ENCODE assay signal across 2 cellular contexts in the genomic region with DNA sequence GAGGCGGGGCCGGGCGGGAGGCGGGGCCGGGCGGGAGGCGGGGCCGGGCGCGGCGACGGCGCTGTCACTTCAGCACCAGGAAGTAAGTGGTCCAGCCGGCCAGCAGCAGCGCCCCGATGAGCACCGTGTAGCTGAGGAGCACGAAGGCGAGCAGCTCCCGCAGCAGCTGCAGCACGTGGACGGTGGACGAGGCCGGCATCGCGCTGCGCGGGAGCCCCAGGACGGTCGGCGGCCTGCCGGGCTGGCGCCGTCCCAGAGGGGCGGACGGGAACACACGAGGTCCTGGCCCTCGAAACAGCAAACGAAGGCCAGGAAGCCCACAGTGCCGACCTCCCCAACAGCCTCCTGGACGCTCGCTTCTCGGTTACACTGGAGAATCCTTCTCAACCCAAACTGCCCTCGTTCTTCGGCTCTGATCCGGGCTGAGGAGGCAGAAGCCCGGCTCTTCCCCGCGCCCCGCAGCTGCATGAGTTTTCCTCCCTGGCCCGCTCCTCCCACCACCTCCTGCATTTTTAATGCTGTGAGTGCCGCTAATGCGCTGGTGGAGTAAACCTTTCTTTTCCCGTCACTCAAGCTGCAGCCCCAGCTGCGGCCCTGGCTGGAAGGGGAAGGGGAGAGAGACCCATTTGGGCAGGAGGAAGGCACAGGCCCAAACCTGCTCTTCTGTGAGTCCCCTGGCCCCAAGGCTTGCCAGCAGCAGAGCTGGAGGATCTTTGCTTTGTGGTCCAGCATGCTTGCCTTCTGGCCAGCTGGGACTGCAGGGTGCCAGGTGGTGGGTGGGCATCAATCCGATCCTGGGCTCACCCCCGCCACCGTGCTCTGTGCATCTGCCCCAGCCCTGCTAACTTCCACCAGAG.
TF ChIP-seq lines count a peak whose summit lies in the region.

No MANE protein-coding gene starts in this region.

TF ChIP-seq in HEK293, 187 proteins besides CTCF, POLR2A, EP300 and RAD21 (continued from another document):
- TF ChIP-seq GLIS2 (tag by site-specific recombination; IDR thresholded peaks at IDR 0.05) (no peak), ZNF571 (tag by site-specific recombination; IDR thresholded peaks at IDR 0.05) (no peak), ZNF426 (tag by site-specific recombination; IDR thresholded peaks at IDR 0.05) (no peak), ZNF544 (tag by site-specific recombination; IDR thresholded peaks at IDR 0.05) (no peak), ZNF155 (tag by site-specific recombination; IDR thresholded peaks at IDR 0.05) (no peak), OSR2 (tag by site-specific recombination; IDR thresholded peaks at IDR 0.05) (0 out of 2 replicates have a peak, but pooled peaks have one; percentile 29), GLI2 (tag by site-specific recombination; IDR thresholded peaks at IDR 0.05; ENCODE audit: borderline replicate concordance, low read depth) (no peak), ZNF549 (tag by site-specific recombination; IDR thresholded peaks at IDR 0.05) (no peak), ZIC2 (tag by site-specific recombination; IDR thresholded peaks at IDR 0.05) (peak; percentile 41; the same call in 1 of the 2 replicates), ZNF335 (tag by site-specific recombination; conservative IDR thresholded peaks at IDR 0.05) (no peak), ZNF48 (tag by site-specific recombination; IDR thresholded peaks at IDR 0.05) (no peak), ZNF580 (tag by site-specific recombination; IDR thresholded peaks at IDR 0.05) (no peak), KLF16 (tag by site-specific recombination; IDR thresholded peaks at IDR 0.05) (peak; percentile 29; the same call in 1 of the 2 replicates), ZBTB17 (tag by site-specific recombination; IDR thresholded peaks at IDR 0.05) (no peak), ZNF670 (tag by site-specific recombination; IDR thresholded peaks at IDR 0.05; ENCODE audit: low read depth) (no peak), ZFP41 (tag by site-specific recombination; IDR thresholded peaks at IDR 0.05; ENCODE audit: borderline replicate concordance) (no peak), SP7 (tag by site-specific recombination; IDR thresholded peaks at IDR 0.05) (0 out of 2 replicates have a peak, but pooled peaks have one; percentile 8), ZSCAN16 (tag by site-specific recombination; IDR thresholded peaks at IDR 0.05) (no peak), ZNF654 (tag by site-specific recombination; IDR thresholded peaks at IDR 0.05; ENCODE audit: low read depth) (no peak), KLF10 (tag by site-specific recombination; IDR thresholded peaks at IDR 0.05) (no peak), INSM2 (tag by site-specific recombination; IDR thresholded peaks at IDR 0.05) (peak; percentile 38; the same call in 1 of the 2 replicates)

TF ChIP-seq in GM12878, 131 proteins besides CTCF, POLR2A, EP300 and RAD21 (continued from another document):
- no peak for TF ChIP-seq POU2F2 (IDR thresholded peaks at IDR 0.05; ENCODE audit: borderline replicate concordance, low read depth, low read length)
- peak; percentile 86 for TF ChIP-seq REST (IDR thresholded peaks at IDR 0.05; ENCODE audit: low read depth, low read length)
- no peak for TF ChIP-seq CEBPZ (IDR thresholded peaks at IDR 0.05; ENCODE audit: low read depth, low read length)
- TF ChIP-seq NR2F1 (conservative IDR thresholded peaks at IDR 0.05), result no peak
- TF ChIP-seq MEF2A (IDR thresholded peaks at IDR 0.05; ENCODE audit: insufficient read depth, low read depth, low read length), result no peak
- TF ChIP-seq CBX3 (IDR thresholded peaks at IDR 0.05; ENCODE audit: borderline replicate concordance, low read depth), result no peak
- no peak for TF ChIP-seq SRF (IDR thresholded peaks at IDR 0.05; ENCODE audit: low read depth in 2 of 2, low read length in 2 of 2)
- TF ChIP-seq MTA3 (IDR thresholded peaks at IDR 0.05; ENCODE audit: borderline replicate concordance, low read length), result no peak
- TF ChIP-seq FOXK2 (IDR thresholded peaks at IDR 0.05), result no peak
- no peak for TF ChIP-seq CBFB (IDR thresholded peaks at IDR 0.05; ENCODE audit: low read depth)
- no peak for TF ChIP-seq POLR2AphosphoS5 (IDR thresholded peaks at IDR 0.05; ENCODE audit: low read length)
- no peak for TF ChIP-seq SMC3 (IDR thresholded peaks at IDR 0.05; ENCODE audit: borderline replicate concordance, low read length)
- TF ChIP-seq JUNB (IDR thresholded peaks at IDR 0.05), result no peak
- no peak for TF ChIP-seq ZBTB4 (CRISPR knock-in tag; IDR thresholded peaks at IDR 0.05)
- no peak for TF ChIP-seq CBX5 (IDR thresholded peaks at IDR 0.05; ENCODE audit: low read depth)
- no peak for TF ChIP-seq SIX5 (IDR thresholded peaks at IDR 0.05; ENCODE audit: low read depth, low read length, severe bottlenecking)
- no peak for TF ChIP-seq SPI1 (IDR thresholded peaks at IDR 0.05; ENCODE audit: borderline replicate concordance, insufficient read depth, low read depth, low read length)
- no peak for TF ChIP-seq ZNF207 (IDR thresholded peaks at IDR 0.05; ENCODE audit: borderline replicate concordance)
